8 cellular contexts compared by ENCODE assay signal in genomic region chr12:51171884-51172514, GRCh38. TPM values are rescaled to one million over a fixed set of nuclear protein-coding genes. Genes with fewer than 3 reads are reported as not detected.
DNase-seq lines count a peak whose midpoint lies in the region; ATAC-seq and TF ChIP-seq lines count a peak whose summit lies in the region.

No MANE protein-coding gene starts in this region.

- H3K4me1 ChIP-seq in DOHH2 (ENCODE audit: control insufficient read depth, low read length) (peaks cover 12% of the 10 kb centered on the region), HAP-1 (peaks cover 11% of the 10 kb centered on the region), OCI-LY3 (ENCODE audit: low read length) (peaks cover 9% of the 10 kb centered on the region), mucosa of descending colon (ENCODE audit: low read depth) (peaks cover 18% of the 10 kb centered on the region)
- H3K4me1 ChIP-seq in effector memory CD4-positive, alpha-beta T cell (ENCODE audit: control insufficient read depth, insufficient read depth, low read length, poor library complexity, severe bottlenecking), result peaks cover 7% of the 10 kb centered on the region

- 0 out of 2 replicates have a peak, but pooled peaks cover 5% of the 10 kb centered on the region for H3F3A ChIP-seq in DOHH2 (ENCODE audit: control insufficient read depth, insufficient read depth)

- ATAC-seq in mucosa of descending colon (peak; percentile 39), GM21526 (IDR thresholded peaks at IDR 0.05; ENCODE audit: low FRiP score, unreplicated experiment) (no peak)

- peak overlapping the region; percentile 83 for H3K9ac ChIP-seq in OCI-LY3 (ENCODE audit: low read length)

- intact Hi-C loops in mucosa of descending colon (cut with DNase I, micrococcal nuclease), result no loop called here
- intact Hi-C loops in CD14-positive monocyte (cut with micrococcal nuclease), result loop anchor here (5.0 to 10.0 kb wide), 4 partner anchors 63 to 127 kb away; partner anchors contain the start of genes LETMD1 (in 2 of the 2) and DAZAP2 (in 1 of the 2)

- DNase-seq in HAP-1 (ENCODE audit: low spot score in 2 of 2), result peak; percentile 43 to 53
- DNase-seq in effector memory CD4-positive, alpha-beta T cell, result no peak
- DNase-seq in mucosa of descending colon, result peak in 1 of 3 donors; percentile 30
- no peak for DNase-seq in NCI-H1048 (lab: John Stamatoyannopoulos, UW)
- DNase-seq in CD14-positive monocyte (ENCODE audit: low spot score), result no peak

- H3K36me3 Mint-ChIP-seq in CD14-positive monocyte, result peaks cover 5 to 9% of the 10 kb centered on the region in 2 donors

- H3K4me3 ChIP-seq in DOHH2 (ENCODE audit: low read length) (peak overlapping the region; percentile 89), HAP-1 (peak overlapping the region; percentile 64), OCI-LY3 (ENCODE audit: low read length) (peak overlapping the region; percentile 92), mucosa of descending colon (peak overlapping the region; percentile 61)
- peak overlapping the region; percentile 93 for H3K4me3 ChIP-seq in effector memory CD4-positive, alpha-beta T cell (ENCODE audit: insufficient read depth, low read depth, low read length, poor library complexity, severe bottlenecking)

- TF ChIP-seq CTCF in DOHH2 (IDR thresholded peaks at IDR 0.05; ENCODE audit: low read depth, low read length, poor library complexity, severe bottlenecking) (no peak), OCI-LY3 (IDR thresholded peaks at IDR 0.05; ENCODE audit: low read depth, low read length) (no peak), mucosa of descending colon (IDR thresholded peaks at IDR 0.05) (no peak), CD14-positive monocyte (IDR thresholded peaks at IDR 0.05) (no peak)

- H3K4me2 ChIP-seq in DOHH2 (ENCODE audit: low read length) (peak overlapping the region; percentile 81), OCI-LY3 (ENCODE audit: low read length) (peak overlapping the region; percentile 93)

- peaks cover 20% of the 10 kb centered on the region for H3K4me1 Mint-ChIP-seq in CD14-positive monocyte

- H4K20me1 ChIP-seq in DOHH2 (ENCODE audit: control insufficient read depth, insufficient read depth, low read depth, low read length), result no peaks in the 10 kb centered on the region
- no peaks in the 10 kb centered on the region for H4K20me1 ChIP-seq in OCI-LY3 (ENCODE audit: insufficient read depth, low read length)

- H3K9me3 ChIP-seq in DOHH2 (ENCODE audit: control insufficient read depth, insufficient read depth, low read length), result no peaks in the 10 kb centered on the region
- H3K9me3 ChIP-seq in HAP-1, result no peaks in the 10 kb centered on the region
- H3K9me3 ChIP-seq in OCI-LY3 (ENCODE audit: insufficient read depth, low read length), result no peaks in the 10 kb centered on the region
- no peaks in the 10 kb centered on the region for H3K9me3 ChIP-seq in effector memory CD4-positive, alpha-beta T cell (ENCODE audit: control insufficient read depth, low read length)
- H3K9me3 ChIP-seq in mucosa of descending colon, result no peaks in the 10 kb centered on the region

- H3K27ac Mint-ChIP-seq in CD14-positive monocyte, result no peak overlapping the region

- H3K4me3 Mint-ChIP-seq in CD14-positive monocyte, result no peak overlapping the region

- H3K27ac ChIP-seq in DOHH2 (ENCODE audit: low read depth, low read length), result no peak overlapping the region
- H3K27ac ChIP-seq in OCI-LY3 (ENCODE audit: low read length), result peak overlapping the region; percentile 68
- H3K27ac ChIP-seq in effector memory CD4-positive, alpha-beta T cell (ENCODE audit: insufficient read depth, low read length, poor library complexity, severe bottlenecking), result peak overlapping the region; percentile 93

- no peaks in the 10 kb centered on the region for H3K27me3 Mint-ChIP-seq in CD14-positive monocyte (ENCODE audit: low read depth in 3 of 3)

- no peak overlapping the region for H2AFZ ChIP-seq in OCI-LY3 (ENCODE audit: low read depth, low read length)

- H3K79me2 ChIP-seq in DOHH2 (ENCODE audit: control insufficient read depth, low read length) (peaks cover 43% of the 10 kb centered on the region), OCI-LY3 (ENCODE audit: low read length) (peaks cover 57% of the 10 kb centered on the region)

- peaks cover 0 to 2% (median 0%) of the 10 kb centered on the region in 7 donors for H3K9me3 Mint-ChIP-seq in CD14-positive monocyte

- H3K27me3 ChIP-seq in DOHH2 (ENCODE audit: control insufficient read depth, low read length) (0 out of 2 replicates have a peak, but pooled peaks cover 2% of the 10 kb centered on the region), HAP-1 (ENCODE audit: low read depth) (no peaks in the 10 kb centered on the region), OCI-LY3 (ENCODE audit: low read depth, low read length) (no peaks in the 10 kb centered on the region)
- H3K27me3 ChIP-seq in effector memory CD4-positive, alpha-beta T cell (replicated peaks; ENCODE audit: control insufficient read depth, insufficient read depth, low read length, poor library complexity, severe bottlenecking), result no peaks in the 10 kb centered on the region

- no peaks in the 10 kb centered on the region for H3K9me2 ChIP-seq in DOHH2 (replicated peaks; ENCODE audit: control insufficient read depth, low read length)

- in situ Hi-C loops in HAP-1 (cut with MboI; ENCODE audit: low sequenced_read_pairs), result no loop called here

- H3K36me3 ChIP-seq in DOHH2 (ENCODE audit: control insufficient read depth, low read length) (0 out of 2 replicates have a peak, but pooled peaks cover 3% of the 10 kb centered on the region), HAP-1 (replicated peaks) (no peaks in the 10 kb centered on the region), OCI-LY3 (replicated peaks; ENCODE audit: low read depth, low read length) (peaks cover 5% of the 10 kb centered on the region), mucosa of descending colon (ENCODE audit: low read depth) (no peaks in the 10 kb centered on the region)
- no peaks in the 10 kb centered on the region for H3K36me3 ChIP-seq in effector memory CD4-positive, alpha-beta T cell (ENCODE audit: control insufficient read depth, insufficient read depth, low read length)

RNA-seq across cellular contexts. Expression of gene TFCP2, which starts 0.9 kb away (rescaled TPM):
- total RNA-seq in mucosa of descending colon, result 10 to 100 TPM; 28.3 to 31.4 (median 28.4) TPM
- 10 to 100 TPM in 1 of 2 donors, 1 to 10 TPM in 1; 7.1 to 14.2 TPM for polyA plus RNA-seq in CD14-positive monocyte

RNA-seq across cellular contexts. Expression of gene POU6F1, which starts 45.9 kb away (rescaled TPM):
- total RNA-seq in mucosa of descending colon, result 10 to 100 TPM in 1 of 3 donors, 1 to 10 TPM in 2; 3.9 to 21.4 (median 5.1) TPM
- polyA plus RNA-seq in CD14-positive monocyte, result under 1 TPM in 1 of 2 donors, not detected in 1; 0.65 TPM

Comparison
In these comparisons a context has a peak if more than half of its experiments do, and no peak if none do; other contexts are left out.
1. DNase-seq: peak in HAP-1 (2 of 2); none in effector memory CD4-positive, alpha-beta T cell (0 of 3), NCI-H1048 (single experiment) and CD14-positive monocyte (single experiment).
2. intact Hi-C loops: an anchor here in CD14-positive monocyte (5.0 to 10.0 kb wide); none called in mucosa of descending colon.
3. Peak in every context shown above with its lines, with median percentiles within 50 percentile points of each other: H3K4me3 ChIP-seq.